Comparison of ENCODE assay signal across 8 cellular contexts in the genomic region with DNA sequence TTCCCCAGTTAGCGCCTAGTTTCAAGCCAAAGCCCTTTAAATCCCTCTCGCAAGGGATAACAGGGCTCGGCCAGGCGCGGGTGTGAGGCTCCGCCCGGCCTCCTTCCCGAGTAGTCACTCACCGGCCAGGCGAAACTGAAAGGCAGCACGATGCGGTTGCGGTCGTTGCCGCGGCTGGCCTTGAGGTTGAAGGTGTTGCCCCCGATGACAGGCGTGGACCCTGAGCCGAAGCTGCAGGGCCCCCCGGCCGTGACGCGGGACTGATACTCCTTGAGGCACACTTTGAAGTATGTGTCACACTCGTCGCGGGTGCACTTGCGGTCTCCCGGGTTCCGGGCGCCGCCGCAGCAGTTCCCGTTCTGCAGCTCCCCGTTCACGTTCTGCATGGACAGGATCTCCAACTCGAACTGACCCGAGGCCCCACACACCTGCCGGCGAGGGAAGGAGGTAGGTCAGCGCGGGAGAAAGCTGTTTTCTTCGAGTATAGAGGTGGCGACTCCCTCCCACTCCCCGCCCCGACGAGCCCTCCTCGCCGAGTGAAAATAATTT. TPM values are rescaled to one million over a fixed set of nuclear protein-coding genes. Genes with fewer than 3 reads are reported as not detected.
DNase-seq lines count a peak whose midpoint lies in the region; TF ChIP-seq lines count a peak whose summit lies in the region.

No MANE protein-coding gene starts in this region.

- H3K4me3 ChIP-seq in HFF-Myc (replicated peaks; ENCODE audit: low read depth, low read length) (peak overlapping the region; percentile 71), SJCRH30 (peak overlapping the region; percentile 72), iPS-18a (ENCODE audit: low read length) (peak overlapping the region; percentile 93), skeletal muscle satellite cell (ENCODE audit: low read length) (peak overlapping the region; percentile 89)

- peak overlapping the region; percentile 91 for H3K4me2 ChIP-seq in skeletal muscle satellite cell (ENCODE audit: low read length)

- peak overlapping the region; percentile 81 for H3K9ac ChIP-seq in iPS-18a (ENCODE audit: low read length)
- H3K9ac ChIP-seq in skeletal muscle satellite cell (ENCODE audit: low read depth, low read length), result peak overlapping the region; percentile 96

- H3K27ac ChIP-seq in SJCRH30, result peak overlapping the region; percentile 74
- H3K27ac ChIP-seq in iPS-18a (ENCODE audit: low read length), result no peak overlapping the region

- H3K27me3 ChIP-seq in SJCRH30 (no peaks in the 10 kb centered on the region), iPS-18a (ENCODE audit: control insufficient read depth, insufficient read depth, low read length) (no peaks in the 10 kb centered on the region), skeletal muscle satellite cell (ENCODE audit: control insufficient read depth, insufficient read depth, low read length) (no peaks in the 10 kb centered on the region)

- intact Hi-C loops in CD14-positive monocyte (cut with micrococcal nuclease), result loop anchor here (5.0 to 10.0 kb wide), 4 partner anchors 188 to 678 kb away; partner anchors contain the start of gene MKKS (in 2 of the 2)

- peaks cover 20 to 24% of the 10 kb centered on the region in 2 donors for H3K36me3 Mint-ChIP-seq in CD14-positive monocyte
- peaks cover 12% of the 10 kb centered on the region for H3K36me3 Mint-ChIP-seq in brain

- H3K9me3 ChIP-seq in SJCRH30 (replicated peaks) (no peaks in the 10 kb centered on the region), iPS-18a (ENCODE audit: control insufficient read depth, low read depth, low read length) (no peaks in the 10 kb centered on the region), skeletal muscle satellite cell (replicated peaks; ENCODE audit: low read length) (no peaks in the 10 kb centered on the region)

- H3K36me3 ChIP-seq in SJCRH30, result no peaks in the 10 kb centered on the region
- H3K36me3 ChIP-seq in iPS-18a (ENCODE audit: control insufficient read depth, low read depth, low read length), result peaks cover 26% of the 10 kb centered on the region
- peaks cover 2% of the 10 kb centered on the region for H3K36me3 ChIP-seq in skeletal muscle satellite cell (ENCODE audit: insufficient read depth, low read length)

- H3K4me3 Mint-ChIP-seq in CD14-positive monocyte (peak overlapping the region; percentile 95 to 97), brain (peak overlapping the region; percentile 89 to 100 (median 92))

- DNase-seq in CD14-positive monocyte (ENCODE audit: low spot score) (peak; percentile 75), HFF-Myc (ENCODE audit: extremely low read depth, low read depth) (no peak), SJCRH30 (peak; percentile 58 to 67), iPS-NIHi7 (ENCODE audit: extremely low spot score) (no peak), NCI-H2107 treated with DMSO at 0.1 percent for 48 hours (lab: John Stamatoyannopoulos, UW; ENCODE audit: unreplicated experiment) (no peak)

- H3K4me1 ChIP-seq in SJCRH30 (0 out of 2 replicates have a peak, but pooled peaks cover 2% of the 10 kb centered on the region), iPS-18a (ENCODE audit: control insufficient read depth, low read depth, low read length) (peaks cover 43% of the 10 kb centered on the region), skeletal muscle satellite cell (ENCODE audit: control insufficient read depth, insufficient read depth, low read length) (peaks cover 29% of the 10 kb centered on the region)

- H3K27ac Mint-ChIP-seq in CD14-positive monocyte (peak overlapping the region; percentile 82 to 92 (median 88)), brain (peak overlapping the region; percentile 88 to 96 (median 93))

- H3K4me1 Mint-ChIP-seq in CD14-positive monocyte, result peaks cover 28% of the 10 kb centered on the region
- H3K4me1 Mint-ChIP-seq in brain, result peaks cover 45% of the 10 kb centered on the region

- TF ChIP-seq CTCF in CD14-positive monocyte (IDR thresholded peaks at IDR 0.05) (no peak), HFF-Myc (IDR thresholded peaks at IDR 0.05; ENCODE audit: low read depth, low read length, missing control alignments) (no peak), brain (conservative IDR thresholded peaks at IDR 0.05) (no peak)

- H3K9me3 Mint-ChIP-seq in CD14-positive monocyte (no peaks in the 10 kb centered on the region), brain (no peaks in the 10 kb centered on the region)

- H3K27me3 Mint-ChIP-seq in CD14-positive monocyte (ENCODE audit: low read depth in 3 of 3) (peaks cover 22 to 28% (median 24%) of the 10 kb centered on the region in 3 donors), brain (peaks cover 40% of the 10 kb centered on the region)

RNA-seq across cellular contexts. Expression of gene JAG1, which starts 1.1 kb away (rescaled TPM):
- under 1 TPM; 0.70 to 0.85 TPM for polyA plus RNA-seq in CD14-positive monocyte
- 8.8 TPM in 2 replicates for total RNA-seq in SJCRH30 (2014; rRNA removed; shearing (Covaris generic))
- polyA plus RNA-seq in brain (ENCODE audit: insufficient read depth, low read depth, low replicate concordance), result 15.6 TPM
- total RNA-seq in skeletal muscle satellite cell (2012; rRNA removed), result 11.1 and 15.2 TPM in 2 replicates

Comparison
In these comparisons a context has a peak if more than half of its experiments do, and no peak if none do; other contexts are left out.
1. DNase-seq: peak in CD14-positive monocyte (single experiment) and SJCRH30 (2 of 2); none in HFF-Myc (single experiment), iPS-NIHi7 (single experiment) and NCI-H2107 treated with DMSO at 0.1 percent for 48 hours (single experiment).
2. Peak in every context shown above with its lines, with median percentiles within 50 percentile points of each other: H3K4me3 ChIP-seq.